13 cellular contexts compared by ENCODE assay signal in the genomic region with DNA sequence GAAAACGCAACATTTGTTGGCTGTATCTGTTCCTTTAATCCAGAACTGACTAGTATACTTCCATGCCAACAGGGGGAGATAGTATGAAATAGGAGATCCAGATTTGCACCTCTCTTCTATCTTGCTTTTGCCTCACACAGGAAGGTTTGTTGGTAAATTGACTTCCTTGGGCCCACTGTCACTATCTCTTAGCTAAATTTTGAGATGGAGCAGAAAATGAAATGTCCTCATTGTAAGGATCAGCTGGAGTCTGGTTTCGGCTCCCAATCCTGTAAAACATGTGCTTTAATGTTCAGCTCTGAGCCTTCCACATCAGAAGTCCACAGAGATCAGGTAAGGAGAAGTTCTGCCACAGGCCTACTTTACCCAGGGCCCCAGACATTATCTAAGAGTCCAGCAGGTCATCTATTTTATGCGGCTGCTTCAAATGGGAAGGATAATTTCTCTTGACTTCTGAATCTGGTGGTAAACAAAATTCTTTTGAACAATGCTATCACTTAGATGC.
DNase-seq lines count a peak whose midpoint lies in the region; ATAC-seq lines count a peak whose summit lies in the region.
"Had no signal": no experiment of that assay in that cellular context is flagged by ENCODE, and none has a peak within 500 bp of the region (broad histone marks: within the 10 kb centered on the region; RNA-seq: fewer than 3 reads in every experiment).

No MANE protein-coding gene starts in this region.

- no peak overlapping the region for H3K4me2 ChIP-seq in trophoblast cell (ENCODE audit: low read length)

- no peak overlapping the region for H2BK12ac ChIP-seq in trophoblast cell (ENCODE audit: low read length)

- H4K91ac ChIP-seq in trophoblast cell (ENCODE audit: low read depth, low read length) = no peak overlapping the region

- peaks cover 0 to 1% of the 10 kb centered on the region in 2 experiments for H3K4me1 ChIP-seq in trophoblast cell (ENCODE audit: control insufficient read depth in 1 of 2, insufficient read depth in 2 of 2, low read length in 2 of 2)

- no peaks in the 10 kb centered on the region for H3K4me1 Mint-ChIP-seq in activated T-cell treated with anti-CD3 and anti-CD28 coated beads, Interleukin-2, amount 50 U/mL, for 72 hours (ENCODE audit: low read depth)
- H3K4me1 Mint-ChIP-seq in activated naive CD8-positive, alpha-beta T cell (ENCODE audit: low read depth) = peaks cover 4% of the 10 kb centered on the region
- H3K4me1 Mint-ChIP-seq: activated T-helper 17 cell treated with anti-CD3 and anti-CD28 coated beads, Interleukin-2, amount 50 U/mL, for 72 hours had no signal

- no peak for DNase-seq in activated T-cell treated with anti-CD3 and anti-CD28 coated beads, Interleukin-2, amount 50 U/mL, for 72 hours
- DNase-seq in activated T-cell treated with anti-CD3 and anti-CD28 coated beads, Interleukin-2, amount 50 U/mL, for 1 hour = no peak
- DNase-seq in KBM-7 = peak; percentile 7
- DNase-seq in trophoblast cell = no peak
- no peak for DNase-seq in sciatic nerve (ENCODE audit: low spot score)
- no peak for DNase-seq in NCI-H226
- DNase-seq in activated CD8-positive, alpha-beta memory T cell treated with anti-CD3 and anti-CD28 coated beads, Interleukin-2, amount 50 U/mL, for 48 hours = no peak
- DNase-seq: NCI-H1436 treated with DMSO at 0.1 percent for 48 hours had no signal

- H3K36me3 ChIP-seq in trophoblast cell (ENCODE audit: control insufficient read depth in 1 of 2, insufficient read depth in 2 of 2, low read length in 2 of 2) = no peaks in the 10 kb centered on the region

- no peak overlapping the region for H3K14ac ChIP-seq in trophoblast cell (ENCODE audit: low read length)

- peak overlapping the region; percentile 48 for H3K27ac Mint-ChIP-seq in activated T-cell treated with anti-CD3 and anti-CD28 coated beads, Interleukin-2, amount 50 U/mL, for 72 hours
- H3K27ac Mint-ChIP-seq in activated naive CD8-positive, alpha-beta T cell = no peak overlapping the region
- H3K27ac Mint-ChIP-seq: activated T-helper 17 cell treated with anti-CD3 and anti-CD28 coated beads, Interleukin-2, amount 50 U/mL, for 72 hours had no signal

- H3K79me1 ChIP-seq in trophoblast cell (ENCODE audit: low read length) = no peaks in the 10 kb centered on the region

- H3K9me3 ChIP-seq in trophoblast cell (ENCODE audit: insufficient read depth, low read depth, low read length) = no peaks in the 10 kb centered on the region

- ATAC-seq in activated T-cell treated with anti-CD3 and anti-CD28 coated beads, Interleukin-2, amount 50 U/mL, for 72 hours (replicated peaks in 1 of 2) = peak in 1 of 2 donors; percentile 39
- ATAC-seq in sciatic nerve = no peak
- ATAC-seq: activated T-helper 17 cell treated with anti-CD3 and anti-CD28 coated beads, Interleukin-2, amount 50 U/mL, for 72 hours had no signal

- H3K36me3 Mint-ChIP-seq in activated T-cell treated with anti-CD3 and anti-CD28 coated beads, Interleukin-2, amount 50 U/mL, for 72 hours (ENCODE audit: insufficient read depth in 2 of 2) = no peaks in the 10 kb centered on the region
- H3K36me3 Mint-ChIP-seq in activated naive CD8-positive, alpha-beta T cell = peaks cover 2% of the 10 kb centered on the region
- H3K36me3 Mint-ChIP-seq: CD4-positive, CD25-positive, alpha-beta regulatory T cell had no signal

- no peak overlapping the region for H2AFZ ChIP-seq in trophoblast cell (ENCODE audit: insufficient read depth, low read length, poor library complexity)

- no peak overlapping the region for H3K18ac ChIP-seq in trophoblast cell (ENCODE audit: low read length)

- no peaks in the 10 kb centered on the region for H3K27me3 Mint-ChIP-seq in activated T-cell treated with anti-CD3 and anti-CD28 coated beads, Interleukin-2, amount 50 U/mL, for 72 hours (ENCODE audit: low read depth)
- H3K27me3 Mint-ChIP-seq in activated naive CD8-positive, alpha-beta T cell = no peaks in the 10 kb centered on the region
- H3K27me3 Mint-ChIP-seq: activated T-helper 17 cell treated with anti-CD3 and anti-CD28 coated beads, Interleukin-2, amount 50 U/mL, for 72 hours; CD4-positive, CD25-positive, alpha-beta regulatory T cell had no signal

- H4K8ac ChIP-seq in trophoblast cell (ENCODE audit: low read depth, low read length) = no peak overlapping the region

- no peak overlapping the region for H2BK5ac ChIP-seq in trophoblast cell (ENCODE audit: low read depth, low read length, poor library complexity)

- in situ Hi-C loops in KBM-7 (cut with MboI; ENCODE audit: low pct_unique_long_range_greater_than_20kb, low sequenced_read_pairs) = no loop called here

- no peaks in the 10 kb centered on the region for H3K79me2 ChIP-seq in trophoblast cell (ENCODE audit: control insufficient read depth, insufficient read depth, low read length, poor library complexity)

- peak overlapping the region; percentile 54 to 71 for H3K4me3 Mint-ChIP-seq in activated T-cell treated with anti-CD3 and anti-CD28 coated beads, Interleukin-2, amount 50 U/mL, for 72 hours
- peak overlapping the region; percentile 17 for H3K4me3 Mint-ChIP-seq in activated naive CD8-positive, alpha-beta T cell
- H3K4me3 Mint-ChIP-seq: activated T-helper 17 cell treated with anti-CD3 and anti-CD28 coated beads, Interleukin-2, amount 50 U/mL, for 72 hours; CD4-positive, CD25-positive, alpha-beta regulatory T cell had no signal

- no peak overlapping the region for H3K23ac ChIP-seq in trophoblast cell (ENCODE audit: low read length)

- peak overlapping the region; percentile 25 for H3K9ac ChIP-seq in trophoblast cell (ENCODE audit: low read length)

- no peak overlapping the region for H3K27ac ChIP-seq in trophoblast cell (ENCODE audit: low read depth, low read length)
- H3K27ac ChIP-seq: SK-N-MC had no signal

- H3K27me3 ChIP-seq in trophoblast cell (ENCODE audit: insufficient read depth, low read length) = no peaks in the 10 kb centered on the region

- no peak overlapping the region for H3K4ac ChIP-seq in trophoblast cell (ENCODE audit: low read depth, low read length)

- no peak overlapping the region for H2AK5ac ChIP-seq in trophoblast cell (ENCODE audit: low read length)

- H3K4me3 ChIP-seq in trophoblast cell (ENCODE audit: low read depth, low read length) = no peak overlapping the region
- H3K4me3 ChIP-seq: lung, SK-N-MC had no signal

- H3K9me3 Mint-ChIP-seq in activated T-cell treated with anti-CD3 and anti-CD28 coated beads, Interleukin-2, amount 50 U/mL, for 72 hours = no peaks in the 10 kb centered on the region
- H3K9me3 Mint-ChIP-seq in activated naive CD8-positive, alpha-beta T cell (ENCODE audit: low read depth) = no peaks in the 10 kb centered on the region
- H3K9me3 Mint-ChIP-seq: activated T-helper 17 cell treated with anti-CD3 and anti-CD28 coated beads, Interleukin-2, amount 50 U/mL, for 72 hours; CD4-positive, CD25-positive, alpha-beta regulatory T cell had no signal

- H4K12ac ChIP-seq in trophoblast cell (ENCODE audit: low read depth, low read length) = no peak overlapping the region

- H2BK120ac ChIP-seq in trophoblast cell (ENCODE audit: insufficient read depth, low read length, poor library complexity) = no peak overlapping the region

- intact Hi-C loops in sciatic nerve (cut with DNase I) = no loop called here

- WGBS in trophoblast cell (ENCODE audit: extremely low coverage, insufficient coverage, insufficient read length) = no CpG with 5 or more reads among the region's 3 CpGs
